ENCODE assay signal across 18 cellular contexts in the genomic region with DNA sequence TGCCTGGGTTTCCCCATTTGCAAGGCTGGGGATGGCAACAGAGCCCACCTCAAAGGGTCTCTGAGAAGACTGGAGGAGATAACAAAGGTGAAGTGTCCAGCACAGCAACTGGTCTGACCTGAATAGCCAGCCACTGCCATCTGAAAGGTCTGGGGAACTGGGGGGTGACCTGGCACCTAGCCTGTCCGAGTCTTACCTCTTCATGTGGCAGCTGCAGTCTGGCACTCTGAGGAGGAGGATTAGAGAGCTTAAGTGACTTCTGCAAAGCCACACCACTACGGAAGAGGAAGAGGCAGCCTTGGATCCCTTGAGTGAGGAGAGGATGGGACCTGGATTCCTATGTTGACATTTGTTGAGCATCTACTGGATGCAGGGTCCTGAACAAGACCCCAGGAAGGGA. TPM values are rescaled to one million over a fixed set of nuclear protein-coding genes. Genes with fewer than 3 reads are reported as not detected.
DNase-seq lines count a peak whose midpoint lies in the region; ATAC-seq and TF ChIP-seq lines count a peak whose summit lies in the region.
"Had no signal": no experiment of that assay in that cellular context is flagged by ENCODE, and none has a peak within 500 bp of the region (broad histone marks: within the 10 kb centered on the region; RNA-seq: fewer than 3 reads in every experiment).

No MANE protein-coding gene starts in this region.

- no peak overlapping the region for H3K4me2 ChIP-seq in PC-3 (ENCODE audit: low read length)

- no peaks in the 10 kb centered on the region for H3F3A ChIP-seq in PC-3 (ENCODE audit: low read length, unreplicated experiment)

- H3K9me2 ChIP-seq in PC-3 (replicated peaks; ENCODE audit: low read length): no peaks in the 10 kb centered on the region

- H3K27me3 ChIP-seq in thyroid gland (no peaks in the 10 kb centered on the region), esophagus muscularis mucosa (peaks cover 0 to 3% (median 0%) of the 10 kb centered on the region in 4 donors), PC-3 (ENCODE audit: low read length) (no peaks in the 10 kb centered on the region)

- H3K9me3 ChIP-seq in thyroid gland (no peaks in the 10 kb centered on the region), esophagus muscularis mucosa (no peaks in the 10 kb centered on the region), PC-3 (ENCODE audit: low read length) (no peaks in the 10 kb centered on the region)
- H3K9me3 ChIP-seq: esophagus squamous epithelium had no signal

- CTCF ChIA-PET in PC-3 (lab: Charles Lee): interaction anchor here (0.6 to 2.3 kb wide), 2 partner anchors 129 to 1024 kb away, joined by 8 to 16 read pairs; no protein-coding TSS in a partner anchor

- H3K4me1 ChIP-seq in thyroid gland (peaks cover 0 to 3% of the 10 kb centered on the region in 2 donors), esophagus muscularis mucosa (peaks cover 4 to 6% (median 5%) of the 10 kb centered on the region in 4 donors), PC-3 (ENCODE audit: insufficient read depth, low read length) (0 out of 2 replicates have a peak, but pooled peaks cover 3% of the 10 kb centered on the region)

- no peak overlapping the region for H3K27ac ChIP-seq in thyroid gland
- H3K27ac ChIP-seq in esophagus muscularis mucosa (replicated peaks in 1 of 4): no peak overlapping the region
- H3K27ac ChIP-seq in PC-3 (ENCODE audit: low read length): no peak overlapping the region
- H3K27ac ChIP-seq: esophagus squamous epithelium, skin epidermis had no signal

- TF ChIP-seq POLR2A in thyroid gland (IDR thresholded peaks at IDR 0.05) (no peak), esophagus muscularis mucosa (IDR thresholded peaks at IDR 0.05; ENCODE audit: low read depth) (no peak)

- H3K4me3 ChIP-seq in thyroid gland (replicated peaks in 1 of 3): no peak overlapping the region
- no peak overlapping the region for H3K4me3 ChIP-seq in esophagus muscularis mucosa
- H3K4me3 ChIP-seq in PC-3 (ENCODE audit: low read length): no peak overlapping the region
- H3K4me3 ChIP-seq: esophagus squamous epithelium, skin epidermis had no signal

- no peaks in the 10 kb centered on the region for H4K20me1 ChIP-seq in PC-3 (ENCODE audit: low read length)

- H2AFZ ChIP-seq in PC-3 (ENCODE audit: low read length): no peak overlapping the region

- no peaks in the 10 kb centered on the region for H3K79me2 ChIP-seq in PC-3 (ENCODE audit: low read length)

- TF ChIP-seq EP300 in esophagus muscularis mucosa (IDR thresholded peaks at IDR 0.05): no peak

- POLR2A ChIA-PET in PC-3 (lab: Charles Lee; ENCODE audit: unreplicated experiment): interaction anchor here (0.5 kb wide), 1 partner anchor 69 kb away, joined by 3 read pairs; no protein-coding TSS in a partner anchor

- no peak for ATAC-seq in PC-3

- peak; percentile 18 for DNase-seq in SIG-M5 treated with dmso at 0.1 percent for 504 hours (lab: John Stamatoyannopoulos, UW; ENCODE audit: unreplicated experiment)
- no peak for DNase-seq in SIG-M5 (lab: John Stamatoyannopoulos, UW)
- peak; percentile 81 for DNase-seq in NCI-H524 treated with DMSO at 0.1 percent for 48 hours (lab: John Stamatoyannopoulos, UW)
- DNase-seq in UCSD-AML1 (lab: John Stamatoyannopoulos, UW; ENCODE audit: unreplicated experiment): peak; percentile 58
- peak; percentile 13 to 18 for DNase-seq in thyroid gland
- no peak for DNase-seq in putamen (ENCODE audit: low spot score)
- no peak for DNase-seq in esophagus muscularis mucosa (ENCODE audit: extremely low spot score)
- no peak for DNase-seq in PC-3
- DNase-seq: 8988T; activated B cell treated with CpG ODN at 0.5 μM for 24 hours; activated CD4-positive, alpha-beta memory T cell treated with anti-CD3 and anti-CD28 coated beads, Interleukin-2, amount 10 ng/mL, durations not matched to agents 7 days and 5 days; activated naive CD4-positive, alpha-beta T cell treated with Interleukin-2 at 50 U/mL for 16 hours; effector CD8-positive, alpha-beta T cell; esophagus squamous epithelium; Karpas-422; NCI-H1436; NCI-H2171 treated with DMSO at 0.1 percent for 48 hours had no signal

- BruUV-seq in PC-3 (replicated peaks; lab: Mats Ljungman, UMichigan): no TSS peak

- TF ChIP-seq CTCF in thyroid gland (IDR thresholded peaks at IDR 0.05) (no peak), esophagus muscularis mucosa (IDR thresholded peaks at IDR 0.05) (no peak), PC-3 (conservative IDR thresholded peaks at IDR 0.05; ENCODE audit: low read depth, low read length) (no peak)

- H3K9ac ChIP-seq in PC-3 (ENCODE audit: low read length): no peak overlapping the region

- H3K36me3 ChIP-seq in thyroid gland: no peaks in the 10 kb centered on the region
- no peaks in the 10 kb centered on the region for H3K36me3 ChIP-seq in esophagus muscularis mucosa
- no peaks in the 10 kb centered on the region for H3K36me3 ChIP-seq in PC-3 (ENCODE audit: low read depth, low read length)
- H3K36me3 ChIP-seq: esophagus squamous epithelium had no signal

- intact Hi-C loops in thyroid gland (cut with DNase I): no loop called here
- intact Hi-C loops in esophagus muscularis mucosa (cut with DNase I): loop anchor here (5.0 kb wide), 1 partner anchor 314 kb away; no protein-coding TSS in a partner anchor
- intact Hi-C loops in PC-3 (cut with micrococcal nuclease): no loop called here

- WGBS in thyroid gland, 2 donors: 47 to 68% methylated on average over 2 of the region's 2 CpGs
- 83% methylated on average over 2 of the region's 2 CpGs for WGBS in esophagus muscularis mucosa

RNA-seq across cellular contexts. Expression of gene C20orf203, which starts 22.2 kb away (rescaled TPM):
- total RNA-seq in thyroid gland: under 1 TPM in 2 of 4 donors, not detected in 2; 0.13 to 0.67 TPM
- under 1 TPM in 1 of 4 donors, not detected in 3; 0.06 TPM for total RNA-seq in esophagus muscularis mucosa
- not detected in 2 replicates for total RNA-seq in PC-3 (2014; rRNA removed)
- total RNA-seq: activated B cell treated with CpG ODN at 0.5 μM for 24 hours, esophagus squamous epithelium had no signal

Comparison
In these comparisons a context has a peak if more than half of its experiments do, and no peak if none do; other contexts are left out.
1. DNase-seq: peak in SIG-M5 treated with dmso at 0.1 percent for 504 hours (single experiment), NCI-H524 treated with DMSO at 0.1 percent for 48 hours (single experiment), UCSD-AML1 (single experiment) and thyroid gland (2 of 2); none in SIG-M5 (single experiment), putamen (single experiment), esophagus muscularis mucosa (single experiment) and PC-3 (single experiment).